ENCODE assay signal across 8 cellular contexts in the genomic region with DNA sequence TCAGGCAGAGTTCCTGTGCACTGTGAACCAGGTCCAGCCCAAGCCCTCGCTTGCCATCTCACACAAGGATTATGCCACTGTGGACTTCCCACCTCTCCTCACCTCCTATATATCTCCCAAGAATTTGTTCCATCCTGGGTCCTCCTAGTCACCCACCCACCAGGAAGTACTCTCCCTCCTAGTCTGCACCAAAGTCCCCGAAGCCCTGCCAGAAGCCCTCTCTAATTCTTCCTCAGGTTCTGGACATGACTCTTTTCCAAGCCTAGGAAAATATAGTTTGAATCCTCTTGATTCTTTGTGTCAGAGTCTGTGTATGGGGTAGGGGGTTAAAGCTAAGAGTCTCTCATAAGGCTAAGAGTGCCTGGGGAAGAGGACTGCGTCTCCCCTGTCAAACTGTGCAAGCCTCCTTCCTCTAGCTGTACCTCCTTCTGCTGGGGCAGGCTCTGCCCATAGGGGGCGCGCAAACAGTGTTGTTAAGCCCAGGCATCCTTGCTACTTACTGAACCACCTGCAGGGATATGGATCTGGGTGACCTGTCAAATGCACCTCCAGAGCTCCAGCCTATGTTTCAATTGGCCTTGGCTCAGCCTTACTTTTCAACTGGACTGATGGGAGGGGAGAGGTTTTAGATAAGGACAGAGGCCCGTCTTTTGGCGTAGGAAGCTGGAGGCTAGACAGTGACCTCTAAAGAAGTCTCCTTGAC. TPM values are rescaled to one million over a fixed set of nuclear protein-coding genes. Genes with fewer than 3 reads are reported as not detected.
A peak's percentile ranks its signal among the peaks of the same experiment; 100 is the strongest.
DNase-seq lines count a peak whose midpoint lies in the region; ATAC-seq, FAIRE-seq and TF ChIP-seq lines count a peak whose summit lies in the region.

No MANE protein-coding gene starts in this region.

- H3K27me3 Mint-ChIP-seq in activated naive CD8-positive, alpha-beta T cell treated with anti-CD3 and anti-CD28 coated beads for 36 hours: peaks cover 46% of the 10 kb centered on the region

- TF ChIP-seq CTCF in GM10266 (IDR thresholded peaks at IDR 0.05; ENCODE audit: control insufficient read depth, insufficient read depth, low read depth, missing control alignments): peak; percentile 95

- no peaks in the 10 kb centered on the region for H3K9me3 ChIP-seq in small intestine (ENCODE audit: control insufficient read depth, low read depth)

- no peaks in the 10 kb centered on the region for H3K4me1 ChIP-seq in small intestine (ENCODE audit: control insufficient read depth in 2 of 2, insufficient read depth in 1 of 2, low read depth in 1 of 2, low read length in 1 of 2)

- intact Hi-C loops in left cardiac atrium (cut with DNase I): loop anchor here in 1 of 2 donors (5.0 kb wide), 1 partner anchor 40 kb away; no protein-coding TSS in a partner anchor

- no peak overlapping the region for H3K4me3 ChIP-seq in small intestine (ENCODE audit: low read depth in 1 of 2, low read length in 2 of 2)

- no peak for FAIRE-seq in small intestine (lab: Jason Lieb, UNC)

- WGBS in small intestine, 3 donors: 29 to 38% (median 36%) methylated on average over 7 of the region's 7 CpGs

- no peak overlapping the region for H3K27ac ChIP-seq in small intestine (ENCODE audit: low read depth in 1 of 2, low read length in 1 of 2)

- H3K36me3 ChIP-seq in small intestine (ENCODE audit: control insufficient read depth in 2 of 2, insufficient read depth in 2 of 2, low read length in 2 of 2): no peaks in the 10 kb centered on the region

- H3K36me3 Mint-ChIP-seq in activated naive CD8-positive, alpha-beta T cell treated with anti-CD3 and anti-CD28 coated beads for 36 hours: no peaks in the 10 kb centered on the region

- H3K4me3 Mint-ChIP-seq in activated naive CD8-positive, alpha-beta T cell treated with anti-CD3 and anti-CD28 coated beads for 36 hours: no peak overlapping the region

- no peaks in the 10 kb centered on the region for H3K9me3 Mint-ChIP-seq in activated naive CD8-positive, alpha-beta T cell treated with anti-CD3 and anti-CD28 coated beads for 36 hours

- H3K4me1 Mint-ChIP-seq in activated naive CD8-positive, alpha-beta T cell treated with anti-CD3 and anti-CD28 coated beads for 36 hours: no peaks in the 10 kb centered on the region

- ATAC-seq in left cardiac atrium (peak; percentile 72 to 90), GM21390 (IDR thresholded peaks at IDR 0.05; ENCODE audit: unreplicated experiment) (no peak), HG03520 (IDR thresholded peaks at IDR 0.05; ENCODE audit: unreplicated experiment) (no peak)

- H3K27ac Mint-ChIP-seq in activated naive CD8-positive, alpha-beta T cell treated with anti-CD3 and anti-CD28 coated beads for 36 hours: no peak overlapping the region

- DNase-seq in GM10266 (ENCODE audit: extremely low spot score) (peak; percentile 82), NAMALWA (ENCODE audit: low spot score) (peak; percentile 85), SKM-1 treated with dmso at 0.1 percent for 144 hours (lab: John Stamatoyannopoulos, UW; ENCODE audit: unreplicated experiment) (peak; percentile 82), left cardiac atrium (peak; percentile 78), small intestine (peak; percentile 74)
- peak; percentile 79 for DNase-seq in activated naive CD8-positive, alpha-beta T cell treated with anti-CD3 and anti-CD28 coated beads for 36 hours

- H3K27me3 ChIP-seq in small intestine (ENCODE audit: control insufficient read depth in 2 of 2, insufficient read depth in 2 of 2, low read length in 2 of 2): peaks cover 0 to 3% of the 10 kb centered on the region in 2 donors

RNA-seq across cellular contexts. Expression of gene DLX4, which starts 16.6 kb away (rescaled TPM):
- under 1 TPM; 0.62 to 0.70 TPM for total RNA-seq in activated naive CD8-positive, alpha-beta T cell treated with anti-CD3 and anti-CD28 coated beads for 36 hours
- total RNA-seq in left cardiac atrium: under 1 TPM; 0.13 to 0.27 TPM
- 1 to 10 TPM in 1 of 3 donors, not detected in 2; 1.3 TPM for polyA plus RNA-seq in small intestine

RNA-seq across cellular contexts. Expression of gene DLX3, which starts 42.7 kb away (rescaled TPM):
- under 1 TPM; 0.16 to 0.19 TPM for total RNA-seq in activated naive CD8-positive, alpha-beta T cell treated with anti-CD3 and anti-CD28 coated beads for 36 hours
- total RNA-seq in left cardiac atrium: under 1 TPM in 1 of 2 donors, not detected in 1; 0.16 TPM
- polyA plus RNA-seq in small intestine: 1 to 10 TPM in 1 of 3 donors, not detected in 2; 1.4 TPM

Comparison
In these comparisons a context has a peak if more than half of its experiments do, and no peak if none do; other contexts are left out.
1. ATAC-seq: peak in left cardiac atrium (2 of 2); none in GM21390 (single experiment) and HG03520 (single experiment).
2. Peak in every context shown above with its lines, with median percentiles within 50 percentile points of each other: DNase-seq.